In genomic region chr7:95501261-95501816, GRCh38 we compare ENCODE assay signal across 8 cellular contexts. TPM values are rescaled to one million over a fixed set of nuclear protein-coding genes. Genes with fewer than 3 reads are reported as not detected.
DNase-seq lines count a peak whose midpoint lies in the region; ATAC-seq and TF ChIP-seq lines count a peak whose summit lies in the region.
"Had no signal": no experiment of that assay in that cellular context is flagged by ENCODE, and none has a peak within 500 bp of the region (broad histone marks: within the 10 kb centered on the region; RNA-seq: fewer than 3 reads in every experiment).

No MANE protein-coding gene starts in this region.

- no peak for TF ChIP-seq POLR2A in NB4 (IDR thresholded peaks at IDR 0.05; ENCODE audit: extremely low read depth, insufficient read length)

- peak overlapping the region; percentile 3 for H3K4me3 Mint-ChIP-seq in natural killer cell

- intact Hi-C loops in natural killer cell (cut with micrococcal nuclease) (no loop called here), upper lobe of right lung (cut with DNase I) (no loop called here), left lung (cut with DNase I) (no loop called here)

- peak overlapping the region; percentile 60 to 71 for H3K27ac Mint-ChIP-seq in natural killer cell

- no peaks in the 10 kb centered on the region for H3K27me3 ChIP-seq in upper lobe of right lung
- H3K27me3 ChIP-seq in left lung = no peaks in the 10 kb centered on the region

- H3K4me3 ChIP-seq in HEK293 (ENCODE audit: low read depth, low read length) (no peak overlapping the region), NB4 (ENCODE audit: low read depth, low read length) (no peak overlapping the region), upper lobe of right lung (no peak overlapping the region), left lung (no peak overlapping the region)
- H3K4me3 ChIP-seq: SK-N-MC had no signal

- H3K9me3 Mint-ChIP-seq in natural killer cell = no peaks in the 10 kb centered on the region

- H3K4me1 Mint-ChIP-seq in natural killer cell = peaks cover 9 to 21% of the 10 kb centered on the region in 2 donors

- ATAC-seq in GM18907 (IDR thresholded peaks at IDR 0.05; ENCODE audit: unreplicated experiment) (peak; percentile 89), natural killer cell (peak; percentile 72 to 87 (median 83)), upper lobe of right lung (no peak), left lung (no peak)

- H3K4me1 ChIP-seq in HEK293 (ENCODE audit: control insufficient read depth, insufficient read depth, low read length) = 0 out of 2 replicates have a peak, but pooled peaks cover 4% of the 10 kb centered on the region
- H3K4me1 ChIP-seq in upper lobe of right lung = no peaks in the 10 kb centered on the region
- H3K4me1 ChIP-seq in left lung = no peaks in the 10 kb centered on the region

- peak; percentile 32 for DNase-seq in NB4 (ENCODE audit: low read depth)
- no peak for DNase-seq in natural killer cell
- no peak for DNase-seq in upper lobe of right lung
- no peak for DNase-seq in left lung
- no peak for DNase-seq in D341Med (ENCODE audit: low spot score)

- H3K36me3 ChIP-seq in HEK293 (ENCODE audit: control insufficient read depth in 2 of 2, insufficient read depth in 1 of 2, low read length in 2 of 2) (no peaks in the 10 kb centered on the region), upper lobe of right lung (no peaks in the 10 kb centered on the region), left lung (no peaks in the 10 kb centered on the region)

- H3K27me3 Mint-ChIP-seq in natural killer cell (ENCODE audit: low read depth in 2 of 2) = no peaks in the 10 kb centered on the region

- CTCF ChIA-PET in HEK293 (lab: Yijun Ruan, JAX) = interaction anchor here (1.2 to 4.9 kb wide), 2 partner anchors 9 to 10 kb away, joined by 4 to 29 read pairs; no protein-coding TSS in a partner anchor

- no peak for TF ChIP-seq CTCF in HEK293 (tag by site-specific recombination; IDR thresholded peaks at IDR 0.05)
- TF ChIP-seq CTCF in NB4 (IDR thresholded peaks at IDR 0.05; ENCODE audit: low read depth, low read length) = no peak
- TF ChIP-seq CTCF in natural killer cell (IDR thresholded peaks at IDR 0.05) = no peak
- TF ChIP-seq CTCF in upper lobe of right lung (IDR thresholded peaks at IDR 0.05) = no peak
- no peak for TF ChIP-seq CTCF in left lung (IDR thresholded peaks at IDR 0.05)

- no peak overlapping the region for H3K27ac ChIP-seq in HEK293 (ENCODE audit: extremely low read depth, low read depth, low read length)
- H3K27ac ChIP-seq in upper lobe of right lung = no peak overlapping the region
- H3K27ac ChIP-seq in left lung = no peak overlapping the region
- H3K27ac ChIP-seq: SK-N-MC had no signal

- H3K36me3 Mint-ChIP-seq in natural killer cell = no peaks in the 10 kb centered on the region

- POLR2A ChIA-PET in HEK293 (lab: Yijun Ruan, JAX) = no interaction called here

- H3K9me3 ChIP-seq in HEK293 (ENCODE audit: control insufficient read depth, insufficient read depth, low read depth, low read length) = no peaks in the 10 kb centered on the region
- H3K9me3 ChIP-seq in upper lobe of right lung = no peaks in the 10 kb centered on the region
- no peaks in the 10 kb centered on the region for H3K9me3 ChIP-seq in left lung

TF ChIP-seq in HEK293, 187 proteins besides CTCF, POLR2A, EP300 and RAD21:
- TF ChIP-seq GLIS2 (tag by site-specific recombination; IDR thresholded peaks at IDR 0.05) (no peak), PRDM10 (tag by site-specific recombination; IDR thresholded peaks at IDR 0.05) (no peak), WT1 (tag by site-specific recombination; IDR thresholded peaks at IDR 0.05) (peak; percentile 76), ZNF140 (tag by site-specific recombination; IDR thresholded peaks at IDR 0.05) (no peak)
TF ChIP-seq in HEK293: peak in this region for 1.

RNA-seq across cellular contexts. Expression of gene ASB4, which starts 15.6 kb away (rescaled TPM):
- total RNA-seq in natural killer cell (not detected), upper lobe of right lung (0.49 TPM), left lung (under 1 TPM; 0.10 to 0.29 TPM)

Comparison
In these comparisons a context has a peak if more than half of its experiments do, and no peak if none do; other contexts are left out.
1. ATAC-seq: peak in GM18907 (single experiment) and natural killer cell (3 of 3); none in upper lobe of right lung (single experiment) and left lung (single experiment).